In the genomic region with DNA sequence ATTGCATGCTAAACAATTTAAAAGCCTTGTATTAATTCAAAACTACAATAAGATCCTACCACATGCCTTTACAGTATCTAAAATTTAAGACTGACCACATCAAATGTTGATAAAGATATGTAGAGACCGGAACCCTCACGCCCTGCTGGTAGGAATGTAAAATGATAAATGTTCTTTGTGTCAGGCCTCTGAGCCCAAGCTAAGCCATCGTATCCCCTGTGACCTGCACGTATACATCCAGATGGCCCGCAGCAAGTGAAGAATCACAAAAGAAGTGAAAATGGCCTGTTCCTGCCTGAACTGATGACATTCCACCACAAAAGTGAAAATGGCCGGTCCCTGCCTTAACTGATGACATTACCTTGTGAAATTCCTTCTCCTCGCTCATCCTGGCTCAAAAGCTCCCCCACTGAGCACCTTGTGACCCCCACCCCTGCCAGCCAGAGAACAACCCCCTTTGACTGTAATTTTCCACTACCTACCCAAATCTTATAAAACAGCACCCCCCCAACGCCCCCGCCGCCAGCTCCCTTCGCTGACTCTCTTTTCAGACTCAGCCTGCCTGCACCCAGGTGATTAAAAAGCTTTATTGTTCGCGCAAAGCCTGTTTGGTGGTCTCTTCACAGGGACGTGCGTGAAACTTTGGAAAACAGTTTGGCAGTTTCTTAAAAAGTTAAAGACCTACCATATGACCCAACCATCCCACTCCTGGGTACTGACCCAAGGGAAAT, we compare ENCODE assay signal across 8 cellular contexts. TPM values are rescaled to one million over a fixed set of nuclear protein-coding genes. Genes with fewer than 3 reads are reported as not detected.
DNase-seq lines count a peak whose midpoint lies in the region; TF ChIP-seq lines count a peak whose summit lies in the region.
"Not testable (repeated sequence)": the region's sequence is repeated elsewhere in the genome, so short reads cannot be mapped to it uniquely, and the experiment has no call there.

No MANE protein-coding gene starts in this region.

- H3K27me3 ChIP-seq in Caco-2 (replicated peaks; ENCODE audit: control insufficient read depth, insufficient read depth, low read length); HUES48 (ENCODE audit: control insufficient read depth, insufficient read depth, low read length); esophagus squamous epithelium; neuronal stem cell (ENCODE audit: control insufficient read depth in 3 of 3, insufficient read depth in 3 of 3, low read depth in 1 of 3, low read length in 3 of 3); tibial artery: not testable (repeated sequence)

- in situ Hi-C loops in astrocyte of the spinal cord (cut with HindIII; ENCODE audit: low sequenced_read_pairs): not testable (repeated sequence)

- not testable (repeated sequence) for H3K79me1 ChIP-seq in neuronal stem cell (ENCODE audit: low read depth, low read length)

- POLR2A ChIA-PET in Caco-2 (lab: Charles Lee); RWPE1 (lab: Yijun Ruan, JAX; ENCODE audit: low non-redundant PET): not testable (repeated sequence)

- H3K27me3 Mint-ChIP-seq in Caco-2 (ENCODE audit: insufficient read depth, unreplicated experiment): not testable (repeated sequence)

- not testable (repeated sequence) for H2BK120ac ChIP-seq in neuronal stem cell (ENCODE audit: low read depth, low read length)

- peak overlapping the region; percentile 47 for H3K27ac Mint-ChIP-seq in Caco-2 (ENCODE audit: unreplicated experiment)

- H3K4me1 Mint-ChIP-seq in Caco-2 (ENCODE audit: low read depth, unreplicated experiment): peaks cover 23% of the 10 kb centered on the region

- BruUV-seq in Caco-2 (replicated peaks; lab: Mats Ljungman, UMichigan): not testable (repeated sequence)

- H3K23ac ChIP-seq in neuronal stem cell (ENCODE audit: low read depth, low read length, poor library complexity): not testable (repeated sequence)

- TF ChIP-seq CTCF in Caco-2 (IDR thresholded peaks at IDR 0.05; ENCODE audit: insufficient read depth in 1 of 2, low read depth in 1 of 2, low read length in 1 of 2, severe bottlenecking in 1 of 2, unreplicated experiment in 1 of 2): peak; percentile 4 to 16
- TF ChIP-seq CTCF in RWPE1 (conservative IDR thresholded peaks at IDR 0.05; ENCODE audit: low read depth): not testable (repeated sequence)
- TF ChIP-seq CTCF in astrocyte of the spinal cord (IDR thresholded peaks at IDR 0.05; ENCODE audit: low read depth, low read length): peak; percentile 12
- peak in 4 of 6 experiments; percentile 28 to 51 (median 36) for TF ChIP-seq CTCF in esophagus squamous epithelium (IDR thresholded peaks at IDR 0.05)
- peak in 1 of 2 experiments; percentile 30 for TF ChIP-seq CTCF in tibial artery (IDR thresholded peaks at IDR 0.05)

- H3K9me3 ChIP-seq in Caco-2; HUES48 (ENCODE audit: control insufficient read depth, insufficient read depth, low read length); esophagus squamous epithelium; neuronal stem cell (replicated peaks in 1 of 2; ENCODE audit: control insufficient read depth in 2 of 2, insufficient read depth in 1 of 2, low read depth in 1 of 2, low read length in 2 of 2); tibial artery: not testable (repeated sequence)

- DNase-seq in Caco-2 (peak in 1 of 2 experiments; percentile 42), astrocyte of the spinal cord (ENCODE audit: low read depth, low spot score) (peak; percentile 15), islet precursor cell (peak; percentile 66), neuronal stem cell (ENCODE audit: low spot score) (peak; percentile 46)
- DNase-seq in RWPE1 (ENCODE audit: low spot score); esophagus squamous epithelium (lab: John Stamatoyannopoulos, UW); tibial artery: not testable (repeated sequence)

- CTCF ChIA-PET in Caco-2 (lab: Charles Lee) (interaction anchor here (0.7 to 1.3 kb wide), 2 partner anchors 10 to 74 kb away, joined by 3 to 4 read pairs; no protein-coding TSS in a partner anchor), RWPE1 (lab: Yijun Ruan, JAX) (interaction anchor here (0.7 to 0.9 kb wide), 3 partner anchors 11 to 90 kb away, joined by 3 read pairs; no protein-coding TSS in a partner anchor)

- H2AK5ac ChIP-seq in neuronal stem cell (ENCODE audit: low read depth, low read length): not testable (repeated sequence)

- not testable (repeated sequence) for H4K8ac ChIP-seq in neuronal stem cell (ENCODE audit: low read depth, low read length)

- not testable (repeated sequence) for H4K91ac ChIP-seq in neuronal stem cell (ENCODE audit: low read depth, low read length, poor library complexity)

- not testable (repeated sequence) for TF ChIP-seq POLR2A in esophagus squamous epithelium (IDR thresholded peaks at IDR 0.05)

- peak overlapping the region; percentile 99 for H3K27ac ChIP-seq in HUES48 (ENCODE audit: low read depth, low read length)
- H3K27ac ChIP-seq in RWPE1: peak overlapping the region; percentile 66
- peak overlapping the region; percentile 68 to 84 (median 78) for H3K27ac ChIP-seq in esophagus squamous epithelium
- peak overlapping the region; percentile 53 for H3K27ac ChIP-seq in neuronal stem cell (replicated peaks; ENCODE audit: low read length)
- H3K27ac ChIP-seq in tibial artery: peak overlapping the region; percentile 64 to 78

- not testable (repeated sequence) for H2BK5ac ChIP-seq in neuronal stem cell (ENCODE audit: low read length)

- H3K4ac ChIP-seq in neuronal stem cell (ENCODE audit: low read length): not testable (repeated sequence)

- H2AFZ ChIP-seq in neuronal stem cell (ENCODE audit: low read length): not testable (repeated sequence)

- H3K4me3 ChIP-seq in Caco-2 (ENCODE audit: low read depth, low read length); HUES48 (ENCODE audit: low read depth, low read length); astrocyte of the spinal cord (ENCODE audit: low read depth, low read length); esophagus squamous epithelium; neuronal stem cell (ENCODE audit: low read length in 2 of 2); tibial artery: not testable (repeated sequence)

- H3K18ac ChIP-seq in neuronal stem cell (ENCODE audit: low read length): not testable (repeated sequence)

- peak overlapping the region; percentile 22 for H3K4me2 ChIP-seq in neuronal stem cell (ENCODE audit: insufficient read depth, low read length, poor library complexity, severe bottlenecking)

- intact Hi-C loops in Caco-2 (cut with micrococcal nuclease; ENCODE audit: unreplicated experiment); esophagus squamous epithelium (cut with DNase I); tibial artery (cut with DNase I; ENCODE audit: low total_unique reads): not testable (repeated sequence)

- not testable (repeated sequence) for H3K36me3 ChIP-seq in Caco-2 (ENCODE audit: control insufficient read depth, insufficient read depth, low read length); neuronal stem cell (replicated peaks in 1 of 2; ENCODE audit: control insufficient read depth in 2 of 2, insufficient read depth in 2 of 2, low read length in 2 of 2)
- peaks cover 31% of the 10 kb centered on the region for H3K36me3 ChIP-seq in HUES48 (ENCODE audit: control insufficient read depth, insufficient read depth, low read length)
- peaks cover 0 to 43% (median 0%) of the 10 kb centered on the region in 3 donors for H3K36me3 ChIP-seq in esophagus squamous epithelium
- peaks cover 0 to 16% (median 7%) of the 10 kb centered on the region in 3 donors for H3K36me3 ChIP-seq in tibial artery

- H3K4me3 Mint-ChIP-seq in Caco-2 (ENCODE audit: unreplicated experiment): not testable (repeated sequence)

- peaks cover 39% of the 10 kb centered on the region for H3K36me3 Mint-ChIP-seq in Caco-2 (ENCODE audit: insufficient read depth, unreplicated experiment)

- not testable (repeated sequence) for H2BK12ac ChIP-seq in neuronal stem cell (ENCODE audit: low read length)

- H3K14ac ChIP-seq in neuronal stem cell (ENCODE audit: low read length): not testable (repeated sequence)

- not testable (repeated sequence) for H2BK15ac ChIP-seq in neuronal stem cell (ENCODE audit: low read length)

- not testable (repeated sequence) for H3K9me3 Mint-ChIP-seq in Caco-2 (ENCODE audit: unreplicated experiment)

- H3K9ac ChIP-seq in HUES48 (ENCODE audit: low read depth, low read length): peak overlapping the region; percentile 30; the same call in 1 of the 2 replicates
- H3K9ac ChIP-seq in neuronal stem cell (ENCODE audit: low read depth, low read length, poor library complexity): not testable (repeated sequence)

- 51 to 62% methylated on average over 9 to 15 of the region's 15 CpGs for WGBS in esophagus squamous epithelium, 2 donors
- no CpG with 5 or more reads among the region's 15 CpGs for WGBS in neuronal stem cell (ENCODE audit: extremely low coverage in 2 of 2, insufficient read length in 2 of 2, insufficient replicate concordance in 1 of 2), 2 donors

- not testable (repeated sequence) for H3K4me1 ChIP-seq in Caco-2
- H3K4me1 ChIP-seq in HUES48 (ENCODE audit: control insufficient read depth, insufficient read depth, low read length) (peaks cover 55% of the 10 kb centered on the region), esophagus squamous epithelium (peaks cover 8 to 76% (median 29%) of the 10 kb centered on the region in 3 donors), neuronal stem cell (ENCODE audit: control insufficient read depth in 2 of 2, insufficient read depth in 1 of 2, low read depth in 1 of 2, low read length in 2 of 2) (peaks cover 5 to 13% of the 10 kb centered on the region in 2 donors), tibial artery (peaks cover 0 to 66% (median 47%) of the 10 kb centered on the region in 4 donors)

RNA-seq across cellular contexts. Expression of a gene that starts 59.5 kb away (rescaled TPM):
- total RNA-seq in Caco-2 (2022): 123 and 132 TPM in 2 replicates
- total RNA-seq in esophagus squamous epithelium: 100 to 1,000 TPM in 1 of 4 donors, 10 to 100 TPM in 3; 68.4 to 114 (median 79.7) TPM
- 57.5 TPM for polyA plus RNA-seq in neuronal stem cell (2013, experiment 1 of 2)
- polyA plus RNA-seq in neuronal stem cell (2013, experiment 2 of 2): 59.2 TPM
